27 cellular contexts compared by ENCODE assay signal in genomic region chrX:156002517-156002916, GRCh38. TPM values are rescaled to one million over a fixed set of nuclear protein-coding genes. Genes with fewer than 3 reads are reported as not detected.
DNase-seq lines count a peak whose midpoint lies in the region; ATAC-seq and TF ChIP-seq lines count a peak whose summit lies in the region.
"Had no signal": no experiment of that assay in that cellular context is flagged by ENCODE, and none has a peak within 500 bp of the region (broad histone marks: within the 10 kb centered on the region; RNA-seq: fewer than 3 reads in every experiment).

No MANE protein-coding gene starts in this region.

- 68 to 82% (median 75%) methylated on average over 2 to 3 of the region's 3 CpGs for WGBS in stomach, 5 donors

- H3K4me3 Mint-ChIP-seq in T-helper 2 cell treated with Interferon-gamma antibody and Interleukin-4, amounts not matched to agents 5 μg/mL and 100 μg/mL, for 36 hours, result peak overlapping the region; percentile 99
- no peak overlapping the region for H3K4me3 Mint-ChIP-seq in activated T-helper 17 cell treated with anti-CD3 and anti-CD28 coated beads, Interleukin-2, amount 50 U/mL, for 72 hours
- H3K4me3 Mint-ChIP-seq: CD4-positive, alpha-beta T cell; nephron had no signal

- no peaks in the 10 kb centered on the region for H3K4me1 ChIP-seq in stomach
- H3K4me1 ChIP-seq: parathyroid adenoma, tibial nerve had no signal

- H3K27me3 Mint-ChIP-seq in T-helper 2 cell treated with Interferon-gamma antibody and Interleukin-4, amounts not matched to agents 5 μg/mL and 100 μg/mL, for 36 hours (ENCODE audit: low read depth), result no peaks in the 10 kb centered on the region
- no peaks in the 10 kb centered on the region for H3K27me3 Mint-ChIP-seq in activated T-helper 17 cell treated with anti-CD3 and anti-CD28 coated beads, Interleukin-2, amount 50 U/mL, for 72 hours
- H3K27me3 Mint-ChIP-seq: CD4-positive, alpha-beta T cell had no signal

- no peak for TF ChIP-seq CTCF in stomach (IDR thresholded peaks at IDR 0.05)

- H3K36me3 ChIP-seq in stomach, result no peaks in the 10 kb centered on the region
- H3K36me3 ChIP-seq: tibial nerve, WERI-Rb-1 had no signal

- peaks cover 73% of the 10 kb centered on the region for H3K36me3 Mint-ChIP-seq in T-helper 2 cell treated with Interferon-gamma antibody and Interleukin-4, amounts not matched to agents 5 μg/mL and 100 μg/mL, for 36 hours (ENCODE audit: low read depth)
- H3K36me3 Mint-ChIP-seq in activated T-helper 17 cell treated with anti-CD3 and anti-CD28 coated beads, Interleukin-2, amount 50 U/mL, for 72 hours (ENCODE audit: low read depth), result no peaks in the 10 kb centered on the region

- H3K9me3 ChIP-seq in stomach, result no peaks in the 10 kb centered on the region
- H3K9me3 ChIP-seq: tibial nerve had no signal

- intact Hi-C loops in stomach (cut with DNase I; ENCODE audit: low total_unique reads), result no loop called here

- H3K4me3 ChIP-seq in stomach, result no peak overlapping the region
- H3K4me3 ChIP-seq: dorsolateral prefrontal cortex, tibial nerve had no signal

- H3K9me3 Mint-ChIP-seq in T-helper 2 cell treated with Interferon-gamma antibody and Interleukin-4, amounts not matched to agents 5 μg/mL and 100 μg/mL, for 36 hours, result no peaks in the 10 kb centered on the region
- no peaks in the 10 kb centered on the region for H3K9me3 Mint-ChIP-seq in activated T-helper 17 cell treated with anti-CD3 and anti-CD28 coated beads, Interleukin-2, amount 50 U/mL, for 72 hours
- H3K9me3 Mint-ChIP-seq: CD4-positive, alpha-beta T cell had no signal

- peaks cover 63% of the 10 kb centered on the region for H3K4me1 Mint-ChIP-seq in T-helper 2 cell treated with Interferon-gamma antibody and Interleukin-4, amounts not matched to agents 5 μg/mL and 100 μg/mL, for 36 hours (ENCODE audit: low read depth)
- H3K4me1 Mint-ChIP-seq in activated T-helper 17 cell treated with anti-CD3 and anti-CD28 coated beads, Interleukin-2, amount 50 U/mL, for 72 hours, result no peaks in the 10 kb centered on the region
- H3K4me1 Mint-ChIP-seq: nephron had no signal

- TF ChIP-seq EP300 in stomach (IDR thresholded peaks at IDR 0.05), result no peak

- H3K27ac Mint-ChIP-seq in T-helper 2 cell treated with Interferon-gamma antibody and Interleukin-4, amounts not matched to agents 5 μg/mL and 100 μg/mL, for 36 hours, result peak overlapping the region; percentile 81
- no peak overlapping the region for H3K27ac Mint-ChIP-seq in activated T-helper 17 cell treated with anti-CD3 and anti-CD28 coated beads, Interleukin-2, amount 50 U/mL, for 72 hours
- H3K27ac Mint-ChIP-seq: nephron had no signal

- no peak for TF ChIP-seq POLR2A in stomach (IDR thresholded peaks at IDR 0.05)

- peak; percentile 10 for ATAC-seq in esophagus mucosa
- no peak for ATAC-seq in activated T-helper 17 cell treated with anti-CD3 and anti-CD28 coated beads, Interleukin-2, amount 50 U/mL, for 72 hours (replicated peaks)
- ATAC-seq: left cardiac atrium, SK-N-SH treated with all-trans-retinoic acid at 6 μM for 48 hours had no signal

- no peaks in the 10 kb centered on the region for H3K27me3 ChIP-seq in stomach
- H3K27me3 ChIP-seq: tibial nerve had no signal

- H3K27ac ChIP-seq in stomach, result no peak overlapping the region
- H3K27ac ChIP-seq: dorsolateral prefrontal cortex, parathyroid adenoma, tibial nerve had no signal

- DNase-seq in T-helper 2 cell treated with Interferon-gamma antibody and Interleukin-4, amounts not matched to agents 5 μg/mL and 100 μg/mL, for 36 hours (ENCODE audit: low spot score), result no peak
- DNase-seq in T-helper 2 cell, result no peak
- DNase-seq in EH (ENCODE audit: low read depth), result peak; percentile 7
- DNase-seq in M059J (ENCODE audit: low read depth), result peak; percentile 79
- no peak for DNase-seq in stomach
- DNase-seq in COLO829 (ENCODE audit: low spot score), result no peak
- DNase-seq: 8988T; activated CD4-positive, alpha-beta T cell treated with anti-CD3 and anti-CD28 coated beads for 48 hours; activated effector memory CD4-positive, alpha-beta T cell treated with Interleukin-2 at 50 U/mL for 16 hours; CD4-positive, alpha-beta T cell; cerebellar nuclear complex; dorsolateral prefrontal cortex; HCEC 1CT; KG1; left cardiac atrium; NCI-H446; NCI-H82; stimulated activated CD4-positive, alpha-beta T cell treated with anti-CD3 and anti-CD28 coated beads, Interleukin-2, amount 100 ng/mL, for 24 hours; T1000; WERI-Rb-1 had no signal

RNA-seq across cellular contexts. Expression of gene IL9R, which starts 5.0 kb away (rescaled TPM):
- 0.32 TPM in 1 of 2 replicates, not detected in the other for total RNA-seq in M059J (2014; rRNA removed; shearing (Covaris generic))
- total RNA-seq in esophagus mucosa (0.44 TPM), stomach (1 to 10 TPM in 2 of 5 donors, under 1 TPM in 2, not detected in 1; 0.37 to 9.8 (median 2.0) TPM)
- 1 to 10 TPM; 4.1 to 4.3 TPM for total RNA-seq in activated T-helper 17 cell treated with anti-CD3 and anti-CD28 coated beads, Interleukin-2, amount 50 U/mL, for 72 hours
- under 1 TPM in 2 of 3 donors, not detected in 1; 0.25 to 0.61 TPM for polyA plus RNA-seq in stomach
- total RNA-seq: left cardiac atrium, lung microvascular endothelial cell had no signal

Comparison
In these comparisons a context has a peak if more than half of its experiments do, and no peak if none do; other contexts are left out.
1. DNase-seq: peak in EH (single experiment) and M059J (single experiment); none in T-helper 2 cell treated with Interferon-gamma antibody and Interleukin-4, amounts not matched to agents 5 μg/mL and 100 μg/mL, for 36 hours (single experiment), T-helper 2 cell (0 of 5), stomach (single experiment) and COLO829 (single experiment).